In genomic region chr19:47351545-47351944, GRCh38 we compare ENCODE assay signal across 10 cellular contexts. TPM values are rescaled to one million over a fixed set of nuclear protein-coding genes. Genes with fewer than 3 reads are reported as not detected.
DNase-seq lines count a peak whose midpoint lies in the region; ATAC-seq and FAIRE-seq lines count a peak whose summit lies in the region.
"Had no signal": no experiment of that assay in that cellular context is flagged by ENCODE, and none has a peak within 500 bp of the region (broad histone marks: within the 10 kb centered on the region; RNA-seq: fewer than 3 reads in every experiment).

No MANE protein-coding gene starts in this region.

- peak overlapping the region; percentile 38 for H3K4me3 Mint-ChIP-seq in activated naive CD8-positive, alpha-beta T cell treated with anti-CD3 and anti-CD28 coated beads, Interleukin-2, amount 50 U/mL, for 24 hours

- no peaks in the 10 kb centered on the region for H3K9me3 Mint-ChIP-seq in activated naive CD8-positive, alpha-beta T cell treated with anti-CD3 and anti-CD28 coated beads, Interleukin-2, amount 50 U/mL, for 24 hours

- no peak for FAIRE-seq in urothelium cell line (lab: Jason Lieb, UNC)

- H3K4me1 Mint-ChIP-seq in activated naive CD8-positive, alpha-beta T cell treated with anti-CD3 and anti-CD28 coated beads, Interleukin-2, amount 50 U/mL, for 24 hours = peaks cover 36% of the 10 kb centered on the region

- no peak for ATAC-seq in activated naive CD8-positive, alpha-beta T cell treated with anti-CD3 and anti-CD28 coated beads, Interleukin-2, amount 50 U/mL, for 24 hours
- ATAC-seq in HG03521 (IDR thresholded peaks at IDR 0.05; ENCODE audit: unreplicated experiment) = no peak
- ATAC-seq: right cardiac atrium had no signal

- H3K27me3 Mint-ChIP-seq in activated naive CD8-positive, alpha-beta T cell treated with anti-CD3 and anti-CD28 coated beads, Interleukin-2, amount 50 U/mL, for 24 hours = peaks cover 2% of the 10 kb centered on the region

- in situ Hi-C loops in Caki2 (cut with HindIII; ENCODE audit: low pct_unique_long_range_greater_than_20kb, low sequenced_read_pairs) = no loop called here

- no peak overlapping the region for H3K9ac ChIP-seq in HUES48 (ENCODE audit: low read depth, low read length)

- no peaks in the 10 kb centered on the region for H3K9me3 ChIP-seq in HUES48 (ENCODE audit: control insufficient read depth, insufficient read depth, low read length)

- peaks cover 61% of the 10 kb centered on the region for H3K36me3 Mint-ChIP-seq in activated naive CD8-positive, alpha-beta T cell treated with anti-CD3 and anti-CD28 coated beads, Interleukin-2, amount 50 U/mL, for 24 hours (ENCODE audit: low read depth)

- peaks cover 7% of the 10 kb centered on the region; the same call in 1 of the 2 replicates for H3K4me1 ChIP-seq in HUES48 (ENCODE audit: control insufficient read depth, insufficient read depth, low read length)

- DNase-seq in Caki2 (ENCODE audit: low read depth) (peak; percentile 59), lung microvascular endothelial cell (ENCODE audit: low read depth in 2 of 2) (peak; percentile 55 to 63), retina (no peak), urothelium cell line (ENCODE audit: low spot score) (no peak)
- no peak for DNase-seq in activated naive CD8-positive, alpha-beta T cell treated with anti-CD3 and anti-CD28 coated beads, Interleukin-2, amount 50 U/mL, for 24 hours
- DNase-seq in activated CD4-positive, CD25-positive, alpha-beta regulatory T cell treated with anti-CD3 and anti-CD28 coated beads, Interleukin-2, amount 50 U/mL, for 72 hours = no peak
- DNase-seq: cerebellar nuclear complex, right cardiac atrium had no signal

- peak overlapping the region; percentile 21; the same call in 1 of the 2 replicates for H3K4me3 ChIP-seq in HUES48 (ENCODE audit: low read depth, low read length)

- H3K27ac Mint-ChIP-seq in activated naive CD8-positive, alpha-beta T cell treated with anti-CD3 and anti-CD28 coated beads, Interleukin-2, amount 50 U/mL, for 24 hours = peak overlapping the region; percentile 22

- peaks cover 44% of the 10 kb centered on the region for H3K36me3 ChIP-seq in HUES48 (ENCODE audit: control insufficient read depth, insufficient read depth, low read length)

- peaks cover 5% of the 10 kb centered on the region for H3K27me3 ChIP-seq in HUES48 (ENCODE audit: control insufficient read depth, insufficient read depth, low read length)

- no peak overlapping the region for H3K27ac ChIP-seq in HUES48 (ENCODE audit: low read depth, low read length)

RNA-seq across cellular contexts. Expression of gene DHX34, which starts 2.4 kb away (rescaled TPM):
- total RNA-seq in Caki2 (2014; rRNA removed; shearing (Covaris generic); ENCODE audit: low replicate concordance) = 12.5 and 23.4 TPM in 2 replicates
- 4.1 and 5.2 TPM in 2 replicates for total RNA-seq in lung microvascular endothelial cell

RNA-seq across cellular contexts. Expression of gene C5AR2, which starts 19.6 kb away (rescaled TPM):
- total RNA-seq in Caki2 (2014; rRNA removed; shearing (Covaris generic); ENCODE audit: low replicate concordance) = not detected in 2 replicates
- total RNA-seq in lung microvascular endothelial cell = under 0.01 TPM in 2 replicates

RNA-seq across cellular contexts. Expression of gene C5AR1, which starts 41.9 kb away (rescaled TPM):
- 1.5 and 3.1 TPM in 2 replicates for total RNA-seq in Caki2 (2014; rRNA removed; shearing (Covaris generic); ENCODE audit: low replicate concordance)
- not detected in 2 replicates for total RNA-seq in lung microvascular endothelial cell

Comparison
In these comparisons a context has a peak if more than half of its experiments do, and no peak if none do; other contexts are left out.
1. DNase-seq: peak in Caki2 (single experiment) and lung microvascular endothelial cell (2 of 2); none in activated naive CD8-positive, alpha-beta T cell treated with anti-CD3 and anti-CD28 coated beads, Interleukin-2, amount 50 U/mL, for 24 hours (single experiment), retina (single experiment), urothelium cell line (single experiment) and activated CD4-positive, CD25-positive, alpha-beta regulatory T cell treated with anti-CD3 and anti-CD28 coated beads, Interleukin-2, amount 50 U/mL, for 72 hours (single experiment).